12 cellular contexts compared by ENCODE assay signal in the genomic region with DNA sequence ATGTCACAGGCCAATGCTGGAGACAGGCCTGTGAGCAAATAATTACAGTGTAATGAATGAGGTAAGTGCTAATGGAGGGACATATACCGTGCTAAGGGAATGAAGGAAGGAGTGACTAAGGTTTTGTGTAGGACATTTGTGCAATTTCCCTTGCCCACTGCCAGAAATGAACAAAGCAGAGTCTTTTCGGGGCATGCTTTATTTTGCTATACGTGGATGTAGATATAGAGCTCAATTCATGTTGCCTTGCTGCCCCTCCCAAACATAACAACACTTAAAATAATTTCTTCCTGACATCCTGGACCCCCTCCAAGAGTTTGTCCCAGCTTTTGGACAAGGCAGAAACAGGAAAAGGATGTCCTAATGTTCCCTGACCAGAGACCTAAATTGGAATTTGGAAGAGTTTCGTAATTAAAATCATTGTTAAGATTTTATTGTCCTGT. TPM values are rescaled to one million over a fixed set of nuclear protein-coding genes. Genes with fewer than 3 reads are reported as not detected.
DNase-seq lines count a peak whose midpoint lies in the region; ATAC-seq, FAIRE-seq and TF ChIP-seq lines count a peak whose summit lies in the region.
"Had no signal": no experiment of that assay in that cellular context is flagged by ENCODE, and none has a peak within 500 bp of the region (broad histone marks: within the 10 kb centered on the region; RNA-seq: fewer than 3 reads in every experiment).

No MANE protein-coding gene starts in this region.

- CTCF ChIA-PET in HepG2 (lab: Yijun Ruan, JAX; ENCODE audit: low intra/inter-chr PET ratio, low total read pairs) = no interaction called here

- ATAC-seq in HepG2 (no peak), aorta (ENCODE audit: low FRiP score) (peak; percentile 49), T-helper 17 cell (no peak)

- H3K9ac ChIP-seq in liver (ENCODE audit: low read depth in 1 of 2, low read length in 2 of 2) (no peak overlapping the region), HepG2 (ENCODE audit: insufficient read depth, low read depth, low read length) (no peak overlapping the region), mesendoderm (ENCODE audit: low read length) (no peak overlapping the region)

- POLR2A ChIA-PET in HepG2 (lab: Yijun Ruan, JAX) = interaction anchor here (1.0 kb wide), 1 partner anchor 101 kb away, joined by 3 read pairs; no protein-coding TSS in a partner anchor

- no peak overlapping the region for H3K4ac ChIP-seq in mesendoderm (ENCODE audit: low read depth, low read length)

- intact Hi-C loops in HepG2 (cut with micrococcal nuclease; ENCODE audit: unreplicated experiment) = no loop called here
- intact Hi-C loops in aorta (cut with DNase I) = loop anchor here in 1 of 2 donors (1.0 to 10.0 kb wide), 3 partner anchors 101 to 562 kb away; no protein-coding TSS in a partner anchor

- in situ Hi-C loops in HepG2 (cut with HindIII; ENCODE audit: extremely low pct_ligation_motif_present, low pct_unique_long_range_greater_than_20kb) = no loop called here

- no peaks in the 10 kb centered on the region for H3K27me3 Mint-ChIP-seq in T-helper 17 cell

- FAIRE-seq in HepG2 (lab: Jason Lieb, UNC) = no peak

- no peak overlapping the region for H3K23ac ChIP-seq in mesendoderm (ENCODE audit: low read length)

- no peak overlapping the region for H3K4me3 Mint-ChIP-seq in T-helper 17 cell

- H4K20me1 ChIP-seq in HepG2 (ENCODE audit: insufficient read depth, low read length) = no peaks in the 10 kb centered on the region

- H2BK120ac ChIP-seq in mesendoderm (ENCODE audit: low read depth, low read length) = no peak overlapping the region

- H3K4me3 ChIP-seq in liver (ENCODE audit: low read depth in 1 of 3, low read length in 3 of 3) = no peak overlapping the region
- H3K4me3 ChIP-seq in HepG2 (replicated peaks in 1 of 3; ENCODE audit: insufficient read depth in 1 of 3, low read depth in 2 of 3, low read length in 3 of 3) = no peak overlapping the region
- no peak overlapping the region for H3K4me3 ChIP-seq in esophagus (ENCODE audit: low read depth in 1 of 2, low read length in 2 of 2)
- H3K4me3 ChIP-seq in mesendoderm (ENCODE audit: low read length) = no peak overlapping the region
- no peak overlapping the region for H3K4me3 ChIP-seq in aorta (ENCODE audit: low read length in 2 of 2)

- TF ChIP-seq CTCF in liver (IDR thresholded peaks at IDR 0.05; ENCODE audit: low read depth, low read length, missing input control) (no peak), HepG2 (CRISPR knock-in tag; IDR thresholded peaks at IDR 0.05) (no peak), GM20000 (IDR thresholded peaks at IDR 0.05; ENCODE audit: extremely low read depth, missing control alignments) (no peak)

- H3K9me3 ChIP-seq in liver (ENCODE audit: control insufficient read depth in 4 of 4, low read length in 3 of 4) = no peaks in the 10 kb centered on the region
- H3K9me3 ChIP-seq in HepG2 (ENCODE audit: low read length) = no peaks in the 10 kb centered on the region
- H3K9me3 ChIP-seq in esophagus (ENCODE audit: control insufficient read depth in 2 of 2, insufficient read depth in 1 of 2, low read depth in 1 of 2, low read length in 1 of 2) = no peaks in the 10 kb centered on the region
- no peaks in the 10 kb centered on the region for H3K9me3 ChIP-seq in aorta (ENCODE audit: control insufficient read depth, low read length)
- no peaks in the 10 kb centered on the region for H3K9me3 ChIP-seq in T-helper 17 cell (ENCODE audit: control insufficient read depth, low read length, poor library complexity, severe bottlenecking)

- H3K27me3 ChIP-seq in liver (ENCODE audit: control insufficient read depth in 4 of 4, insufficient read depth in 4 of 4, low read length in 3 of 4) = no peaks in the 10 kb centered on the region
- H3K27me3 ChIP-seq in HepG2 (ENCODE audit: control insufficient read depth in 1 of 2, insufficient read depth in 2 of 2, low read length in 2 of 2) = no peaks in the 10 kb centered on the region
- H3K27me3 ChIP-seq in esophagus (ENCODE audit: control insufficient read depth in 1 of 2, insufficient read depth in 2 of 2, low read length in 2 of 2) = no peaks in the 10 kb centered on the region
- H3K27me3 ChIP-seq in mesendoderm (ENCODE audit: insufficient read depth, low read length, poor library complexity) = no peaks in the 10 kb centered on the region
- no peaks in the 10 kb centered on the region for H3K27me3 ChIP-seq in aorta (ENCODE audit: control insufficient read depth in 1 of 2, insufficient read depth in 2 of 2, low read length in 1 of 2)

- no peak for TF ChIP-seq POLR2A in HepG2 (IDR thresholded peaks at IDR 0.05; ENCODE audit: insufficient read depth in 1 of 2, low read depth in 2 of 2, low read length in 2 of 2)

- no TSS peak for BruUV-seq in HepG2 (replicated peaks; lab: Mats Ljungman, UMichigan)

- H3K79me1 ChIP-seq in mesendoderm (ENCODE audit: low read length) = no peaks in the 10 kb centered on the region

- H3K4me1 ChIP-seq in liver (ENCODE audit: control insufficient read depth in 4 of 4, insufficient read depth in 4 of 4, low read length in 3 of 4) (peaks cover 0 to 8% (median 3%) of the 10 kb centered on the region in 4 donors), HepG2 (ENCODE audit: insufficient read depth, low read length) (peaks cover 13% of the 10 kb centered on the region), esophagus (ENCODE audit: control insufficient read depth in 2 of 2, insufficient read depth in 2 of 2, low read length in 1 of 2) (peaks cover 0 to 2% of the 10 kb centered on the region in 2 donors), mesendoderm (ENCODE audit: control insufficient read depth, low read depth, low read length) (no peaks in the 10 kb centered on the region), aorta (ENCODE audit: control insufficient read depth in 1 of 2, insufficient read depth in 2 of 2, low read length in 2 of 2) (peaks cover 11 to 14% of the 10 kb centered on the region in 2 donors)

- H2AK5ac ChIP-seq in mesendoderm (ENCODE audit: low read length) = no peak overlapping the region

- H3K27ac ChIP-seq in liver (ENCODE audit: low read depth in 1 of 2, low read length in 2 of 2) (peak overlapping the region in 1 of 2 donors; percentile 68), HepG2 (ENCODE audit: extremely low read length, insufficient read depth, low read length) (no peak overlapping the region), esophagus (ENCODE audit: low read depth in 2 of 2, low read length in 1 of 2) (peak overlapping the region; percentile 45 to 47), mesendoderm (ENCODE audit: low read depth, low read length) (no peak overlapping the region), aorta (ENCODE audit: low read depth in 1 of 2, low read length in 2 of 2) (peak overlapping the region; percentile 61 to 92)

- H3K36me3 ChIP-seq in liver (ENCODE audit: control insufficient read depth in 4 of 4, insufficient read depth in 3 of 4, low read depth in 1 of 4, low read length in 3 of 4) (no peaks in the 10 kb centered on the region), HepG2 (replicated peaks in 1 of 2; ENCODE audit: control insufficient read depth in 1 of 2, insufficient read depth in 2 of 2, low read length in 2 of 2) (no peaks in the 10 kb centered on the region), esophagus (ENCODE audit: control insufficient read depth in 2 of 2, insufficient read depth in 2 of 2, low read length in 1 of 2) (no peaks in the 10 kb centered on the region), mesendoderm (ENCODE audit: control insufficient read depth, insufficient read depth, low read length) (no peaks in the 10 kb centered on the region), aorta (ENCODE audit: control insufficient read depth in 1 of 2, insufficient read depth in 2 of 2, low read length in 1 of 2) (no peaks in the 10 kb centered on the region)

- peaks cover 9% of the 10 kb centered on the region for H3K4me1 Mint-ChIP-seq in T-helper 17 cell

- no peak for TF ChIP-seq EP300 in HepG2 (IDR thresholded peaks at IDR 0.05; ENCODE audit: low read depth in 2 of 2, low read length in 2 of 2)
- TF ChIP-seq EP300 in HepG2 (CRISPR knock-in tag; IDR thresholded peaks at IDR 0.05; ENCODE audit: borderline replicate concordance) = no peak

- TF ChIP-seq RAD21 in liver (IDR thresholded peaks at IDR 0.05) (no peak), HepG2 (CRISPR knock-in tag; IDR thresholded peaks at IDR 0.05) (no peak)

- no peak overlapping the region for H2BK5ac ChIP-seq in mesendoderm (ENCODE audit: low read length)

- WGBS in liver = 72% methylated on average over 4 of the region's 4 CpGs
- 59% methylated on average over 4 of the region's 4 CpGs for WGBS in HepG2 (ENCODE audit: low lambda C conversion rate)
- WGBS in esophagus, 2 donors = 39 to 48% methylated on average over 4 of the region's 4 CpGs
- WGBS in mesendoderm (ENCODE audit: extremely low coverage, insufficient coverage, low lambda C conversion rate) = no CpG with 5 or more reads among the region's 4 CpGs
- 3 to 7% methylated on average over 4 of the region's 4 CpGs for WGBS in aorta, 2 donors

- H3K4me2 ChIP-seq in HepG2 (ENCODE audit: low read depth, low read length) (no peak overlapping the region), mesendoderm (ENCODE audit: low read length) (no peak overlapping the region)

- H4K5ac ChIP-seq in mesendoderm (ENCODE audit: low read length) = no peak overlapping the region

- no peak overlapping the region for H3K18ac ChIP-seq in mesendoderm (ENCODE audit: low read length)

- H4K8ac ChIP-seq in mesendoderm (ENCODE audit: low read depth, low read length) = no peak overlapping the region

- H3K79me2 ChIP-seq in HepG2 (ENCODE audit: insufficient read depth, low read length) = no peaks in the 10 kb centered on the region
- no peaks in the 10 kb centered on the region for H3K79me2 ChIP-seq in mesendoderm (ENCODE audit: control insufficient read depth, insufficient read depth, low read length)

- H3K27ac Mint-ChIP-seq in T-helper 17 cell = no peak overlapping the region

- no peak overlapping the region for H2BK15ac ChIP-seq in mesendoderm (replicated peaks; ENCODE audit: low read depth)

- H3K36me3 Mint-ChIP-seq in T-helper 17 cell (ENCODE audit: low read depth) = no peaks in the 10 kb centered on the region

- no peak overlapping the region for H3K56ac ChIP-seq in mesendoderm (ENCODE audit: low read length)

- DNase-seq in HepG2 (ENCODE audit: low spot score) (no peak), mesendoderm (peak; percentile 16), aorta (no peak), GM20000 (ENCODE audit: low spot score) (no peak), T-helper 17 cell (no peak), AML-193 (lab: John Stamatoyannopoulos, UW) (no peak)
- DNase-seq: NCI-H526 treated with DMSO at 0.1 percent for 48 hours; stimulated activated CD4-positive, alpha-beta T cell treated with anti-CD3 and anti-CD28 coated beads, Interleukin-4, amount 100 ng/mL, for 1 hour had no signal

- H2AFZ ChIP-seq in HepG2 (ENCODE audit: low read length) = no peak overlapping the region

RNA-seq across cellular contexts. Expression of gene CD28, which starts 23.7 kb away (rescaled TPM):
- total RNA-seq in liver (under 1 TPM; 0.50 to 0.93 TPM), HepG2 (2016; rRNA removed; fragmentation: Illumina TruSeq; extraction: Trizol) (not detected in 2 replicates), aorta (10 to 100 TPM in 1 of 2 donors, 1 to 10 TPM in 1; 7.4 to 11.0 TPM), T-helper 17 cell (100 to 1,000 TPM; 174 to 177 TPM)
- polyA plus RNA-seq in liver (under 1 TPM; 0.08 to 0.17 TPM), HepG2 (2011; rRNA removed) (not detected in 2 replicates), esophagus (under 1 TPM; 0.09 to 0.10 TPM), aorta (1 to 10 TPM; 1.0 to 4.0 TPM)
- total RNA-seq in HepG2 (2016; cell fraction: cytosol; rRNA removed; fragmentation: Illumina TruSeq; extraction: Trizol; ENCODE audit: low read depth) = not detected in 2 replicates
- not detected in 2 replicates for total RNA-seq in HepG2 (2016; cell fraction: insoluble cytoplasmic fraction; rRNA removed; fragmentation: Illumina TruSeq; extraction: Trizol)
- total RNA-seq in HepG2 (2016; cell fraction: membrane; rRNA removed; fragmentation: Illumina TruSeq; extraction: Trizol) = 0.03 TPM in 1 of 2 replicates, not detected in the other
- not detected in 2 replicates for total RNA-seq in HepG2 (2016; cell fraction: nucleus; rRNA removed; fragmentation: Illumina TruSeq; extraction: Trizol)
- polyA plus RNA-seq in HepG2 (2011; cell fraction: cytosol; rRNA removed) = 0.03 TPM in 2 replicates
- polyA plus RNA-seq in HepG2 (2011; cell fraction: nucleus; rRNA removed) = not detected in 2 replicates
- polyA plus RNA-seq in HepG2 (2012) = not detected in 2 replicates
- not detected in 2 replicates for polyA plus RNA-seq in HepG2 (2016; cell fraction: cytosol; fragmentation: Illumina TruSeq; extraction: Trizol; ENCODE audit: low read depth)
- polyA plus RNA-seq in HepG2 (2016; cell fraction: insoluble cytoplasmic fraction; fragmentation: Illumina TruSeq; extraction: Trizol; ENCODE audit: low read depth) = not detected in 2 replicates
- polyA plus RNA-seq in HepG2 (2016; cell fraction: membrane; fragmentation: Illumina TruSeq; extraction: Trizol; ENCODE audit: low read depth) = not detected in 2 replicates
- not detected in 2 replicates for polyA plus RNA-seq in HepG2 (2016; cell fraction: nucleus; fragmentation: Illumina TruSeq; extraction: Trizol; ENCODE audit: insufficient read depth, low read depth)
- not detected in 2 replicates for polyA minus RNA-seq in HepG2 (2011; rRNA and poly(A)+ RNA removed; ENCODE audit: low replicate concordance)
- polyA minus RNA-seq in HepG2 (2011; cell fraction: cytosol; rRNA and poly(A)+ RNA removed) = not detected in 2 replicates
- not detected in 2 replicates for polyA minus RNA-seq in HepG2 (2011; cell fraction: nucleus; rRNA and poly(A)+ RNA removed)
- not detected for polyA plus RNA-seq in mesendoderm (2013, experiment 1 of 2)
- not detected for polyA plus RNA-seq in mesendoderm (2013, experiment 2 of 2)
- total RNA-seq: epithelial cell of proximal tubule had no signal
- polyA plus RNA-seq: AG04450 had no signal

Comparison
In these comparisons a context has a peak if more than half of its experiments do, and no peak if none do; other contexts are left out.
1. H3K27ac ChIP-seq: peak in esophagus (2 of 2) and aorta (2 of 2); none in HepG2 (single experiment) and mesendoderm (single experiment).
2. RNA of gene CD28, which starts 23.7 kb away (total RNA-seq): 174 to 177 TPM in T-helper 17 cell; 7.4 to 11.0 TPM in aorta, 0.50 to 0.93 TPM in liver and 0.03 TPM in HepG2; every median in the first group is over 10 times any median in the second.